In genomic region chr20:41234546-41234945, GRCh38 we compare ENCODE assay signal across 12 cellular contexts.
A peak's percentile ranks its signal among the peaks of the same experiment; 100 is the strongest.
DNase-seq lines count a peak whose midpoint lies in the region; ATAC-seq and TF ChIP-seq lines count a peak whose summit lies in the region.
"Had no signal": no experiment of that assay in that cellular context is flagged by ENCODE, and none has a peak within 500 bp of the region (broad histone marks: within the 10 kb centered on the region; RNA-seq: fewer than 3 reads in every experiment).

No MANE protein-coding gene starts in this region.

- TF ChIP-seq CTCF in psoas muscle (IDR thresholded peaks at IDR 0.05) = no peak

- peaks cover 15% of the 10 kb centered on the region for H3K79me2 ChIP-seq in ACC112 (ENCODE audit: control insufficient read depth, insufficient read depth, low read length, unreplicated experiment)

- no peak overlapping the region for H2AFZ ChIP-seq in ACC112 (ENCODE audit: low read length, unreplicated experiment)

- ATAC-seq in right cardiac atrium = peak; percentile 27 to 71
- ATAC-seq in psoas muscle = peak; percentile 45 to 73 (median 56)
- ATAC-seq in GM19351 (IDR thresholded peaks at IDR 0.05; ENCODE audit: unreplicated experiment) = no peak

- 8% methylated on average over 4 of the region's 4 CpGs for WGBS in right cardiac atrium
- WGBS in psoas muscle, 3 donors = 0 to 9% (median 4%) methylated on average over 4 of the region's 4 CpGs

- DNase-seq in caudate nucleus (lab: John Stamatoyannopoulos, UW) (peak in 52 of 61 donors; percentile 25 to 89 (median 61)), right cardiac atrium (peak; percentile 54 to 85 (median 75)), psoas muscle (peak; percentile 34 to 77), NCI-H2107 (lab: John Stamatoyannopoulos, UW) (no peak), GDM1 (lab: John Stamatoyannopoulos, UW) (no peak), islet precursor cell (no peak)
- DNase-seq: activated CD4-positive, alpha-beta T cell treated with anti-CD3 and anti-CD28 coated beads, Interleukin-2, amount 50 U/mL, for 4 hours; activated naive CD4-positive, alpha-beta T cell treated with Interleukin-2 at 50 U/mL for 16 hours; DMS79 treated with DMSO at 0.1 percent for 48 hours; NCI-H1694 had no signal

- intact Hi-C loops in right cardiac atrium (cut with DNase I) (loop anchor here in 2 of 4 donors (5.0 kb wide), 3 partner anchors 57 to 103 kb away; no protein-coding TSS in a partner anchor), psoas muscle (cut with DNase I) (loop anchor here (5.0 kb wide), 5 partner anchors 62 to 178 kb away; partner anchors contain the start of gene ZHX3 (in 1 of the 2))

- H3K4me3 ChIP-seq in ACC112 (ENCODE audit: low read depth, low read length) (no peak overlapping the region), right cardiac atrium (ENCODE audit: low read length) (no peak overlapping the region), psoas muscle (no peak overlapping the region)

- H3K9me3 ChIP-seq in right cardiac atrium (ENCODE audit: control insufficient read depth, low read length) (no peaks in the 10 kb centered on the region), psoas muscle (no peaks in the 10 kb centered on the region)

- H3K4me1 ChIP-seq in ACC112 (ENCODE audit: control insufficient read depth, insufficient read depth, low read length, unreplicated experiment) = peaks cover 37% of the 10 kb centered on the region
- H3K4me1 ChIP-seq in right cardiac atrium (ENCODE audit: control insufficient read depth, insufficient read depth, low read length) = peaks cover 20% of the 10 kb centered on the region
- peaks cover 43% of the 10 kb centered on the region for H3K4me1 ChIP-seq in psoas muscle

- H3K36me3 ChIP-seq in ACC112 (ENCODE audit: insufficient read depth, low read length) = peaks cover 6% of the 10 kb centered on the region; the same call in 1 of the 2 replicates
- H3K36me3 ChIP-seq in psoas muscle (ENCODE audit: insufficient read depth in 1 of 2, low read depth in 1 of 2) = peaks cover 0 to 4% of the 10 kb centered on the region in 2 donors

- H3K27me3 ChIP-seq in ACC112 (ENCODE audit: insufficient read depth, low read length) = no peaks in the 10 kb centered on the region
- H3K27me3 ChIP-seq in right cardiac atrium (ENCODE audit: control insufficient read depth, insufficient read depth) = no peaks in the 10 kb centered on the region
- H3K27me3 ChIP-seq in psoas muscle (ENCODE audit: insufficient read depth in 3 of 3, low read length in 2 of 3) = no peaks in the 10 kb centered on the region

- peak overlapping the region; percentile 89 for H3K27ac ChIP-seq in ACC112 (ENCODE audit: low read depth, low read length)
- peak overlapping the region; percentile 94 for H3K27ac ChIP-seq in caudate nucleus (ENCODE audit: low read depth, low read length)
- H3K27ac ChIP-seq in right cardiac atrium (ENCODE audit: low read length) = peak overlapping the region; percentile 95
- H3K27ac ChIP-seq in psoas muscle = peak overlapping the region; percentile 72

Comparison
In these comparisons a context has a peak if more than half of its experiments do, and no peak if none do; other contexts are left out.
1. DNase-seq: peak in caudate nucleus (52 of 61), right cardiac atrium (3 of 3) and psoas muscle (2 of 2); none in NCI-H2107 (single experiment), GDM1 (single experiment) and islet precursor cell (single experiment).
2. Peak in every context shown above with its lines, with median percentiles within 50 percentile points of each other: H3K27ac ChIP-seq.